33 cellular contexts compared by ENCODE assay signal in genomic region chr11:19185516-19186052, GRCh38. TPM values are rescaled to one million over a fixed set of nuclear protein-coding genes. Genes with fewer than 3 reads are reported as not detected.
"Had no signal": no experiment of that assay in that cellular context is flagged by ENCODE, and none has a peak within 500 bp of the region (broad histone marks: within the 10 kb centered on the region; RNA-seq: fewer than 3 reads in every experiment).

No MANE protein-coding gene starts in this region.

- ATAC-seq: naive thymus-derived CD4-positive, alpha-beta T cell; natural killer cell; right lobe of liver; stimulated activated effector memory CD8-positive, alpha-beta T cell treated with anti-CD3 and anti-CD28 coated beads, Interleukin-12 subunit alpha, Interleukin-12 subunit beta, amount 100 ng/mL, for 72 hours; stimulated activated naive B cell treated with anti-CD40 and anti-IgM and Interleukin-4, amounts not matched to agents 10 μg/mL and 1 μg/mL and 100 μg/mL, for 72 hours had no signal

- H3K36me3 ChIP-seq: neural progenitor cell, ovary, right lobe of liver, sigmoid colon, stomach, thoracic aorta, thyroid gland, tibial nerve, upper lobe of left lung, vagina had no signal

- H3K4me3 ChIP-seq: neural progenitor cell, ovary, right atrium auricular region, right lobe of liver, sigmoid colon, stomach, thoracic aorta, thyroid gland, tibial nerve, upper lobe of left lung, vagina had no signal

- DNase-seq: naive thymus-derived CD4-positive, alpha-beta T cell; natural killer cell; occipital lobe; ovary; posterior cingulate gyrus; retina; right lobe of liver; sigmoid colon; small intestine; stimulated activated CD4-positive, alpha-beta T cell treated with anti-CD3 and anti-CD28 coated beads, Interleukin-15, amount 100 ng/mL, for 24 hours; stimulated activated CD4-positive, alpha-beta T cell treated with anti-CD3 and anti-CD28 coated beads, Interleukin-2, amount 100 ng/mL, for 24 hours; stimulated activated CD4-positive, alpha-beta T cell treated with anti-CD3 and anti-CD28 coated beads, Interleukin-2, amount 100 ng/mL, for 48 hours; stimulated activated CD4-positive, alpha-beta T cell treated with anti-CD3 and anti-CD28 coated beads, Interleukin-4, amount 100 ng/mL, for 24 hours; stimulated activated naive B cell treated with anti-CD40 and anti-IgM and Interleukin-4, amounts not matched to agents 10 μg/mL and 1 μg/mL and 100 μg/mL, for 72 hours; stimulated activated naive CD4-positive, alpha-beta T cell treated with Interleukin-2 at 50 U/mL for 16 hours; stomach; thyroid gland; trophoblast cell; upper lobe of left lung had no signal

- FAIRE-seq: small intestine, urothelium cell line had no signal

- H3K27me3 ChIP-seq: neural progenitor cell, ovary, right atrium auricular region, right lobe of liver, sigmoid colon, stomach, thyroid gland, tibial nerve, upper lobe of left lung, vagina had no signal

- H3K9me3 ChIP-seq: ovary, right atrium auricular region, right lobe of liver, sigmoid colon, stomach, thoracic aorta, thyroid gland, tibial nerve, upper lobe of left lung, vagina had no signal

- H3K27ac ChIP-seq: neural progenitor cell, ovary, parathyroid adenoma, right lobe of liver, sigmoid colon, stomach, thoracic aorta, thyroid gland, tibial nerve, upper lobe of left lung, vagina had no signal

- H3K4me1 ChIP-seq: parathyroid adenoma, right atrium auricular region, right lobe of liver, sigmoid colon, stomach, thyroid gland, tibial nerve, upper lobe of left lung, vagina had no signal

RNA-seq across cellular contexts. Expression of gene CSRP3, which starts 16.2 kb away (rescaled TPM):
- total RNA-seq: naive thymus-derived CD4-positive, alpha-beta T cell; natural killer cell; osteoblast; progenitor cell of endocrine pancreas; pulmonary artery endothelial cell; sigmoid colon; stomach; subcutaneous adipose tissue; temporal lobe; thoracic aorta; thyroid gland; tibial nerve; upper lobe of left lung; vagina had no signal
- polyA plus RNA-seq: naive thymus-derived CD4-positive, alpha-beta T cell; neural cell had no signal

RNA-seq across cellular contexts. Expression of gene E2F8, which starts 55.2 kb away (rescaled TPM):
- total RNA-seq: thoracic aorta, thyroid gland, tibial nerve had no signal
- polyA plus RNA-seq: naive thymus-derived CD4-positive, alpha-beta T cell had no signal
